ENCODE assay signal across 25 cellular contexts in the genomic region with DNA sequence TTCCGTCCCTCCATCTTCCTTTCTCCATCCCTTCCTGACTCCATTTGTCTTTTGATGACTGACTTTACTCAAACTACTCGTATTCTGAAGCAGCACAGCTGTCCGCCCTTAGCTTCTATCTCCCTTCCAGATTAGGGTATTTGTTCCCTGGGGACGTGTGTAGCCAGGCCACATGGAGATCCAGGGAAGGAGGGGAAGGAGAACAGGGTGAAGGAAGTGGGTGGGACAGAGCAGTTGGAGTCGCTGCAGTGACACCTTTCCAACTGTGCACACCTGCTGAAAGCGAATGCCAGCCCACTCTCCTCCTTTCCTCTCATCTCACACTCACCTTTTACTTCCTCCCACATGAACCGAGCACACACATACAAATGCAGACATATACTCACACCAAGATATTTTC.
DNase-seq lines count a peak whose midpoint lies in the region; ATAC-seq and TF ChIP-seq lines count a peak whose summit lies in the region.
"Had no signal": no experiment of that assay in that cellular context is flagged by ENCODE, and none has a peak within 500 bp of the region (broad histone marks: within the 10 kb centered on the region; RNA-seq: fewer than 3 reads in every experiment).

No MANE protein-coding gene starts in this region.

- DNase-seq in GM12865 (ENCODE audit: low read depth) (no peak), chondrocyte (ENCODE audit: low spot score) (no peak), nephron progenitor cell (no peak)
- DNase-seq in stimulated activated CD4-positive, alpha-beta T cell treated with anti-CD3 and anti-CD28 coated beads, Interleukin-15, amount 100 ng/mL, for 24 hours = no peak
- DNase-seq in activated effector memory CD4-positive, alpha-beta T cell treated with anti-CD3 and anti-CD28 coated beads, Interleukin-2, amount 50 U/mL, for 16 hours = no peak
- DNase-seq: activated CD8-positive, alpha-beta T cell treated with anti-CD3 and anti-CD28 coated beads for 36 hours; activated naive CD4-positive, alpha-beta T cell treated with anti-CD3 and anti-CD28 coated beads, Interleukin-2, amount 10 ng/mL, durations not matched to agents 7 days and 5 days; adrenal gland; body of pancreas; dorsolateral prefrontal cortex; GDM1; hippocampal formation; Kasumi-1; left colon; posterior cingulate gyrus; Right ventricle myocardium superior; stimulated activated CD4-positive, alpha-beta T cell treated with anti-CD3 and anti-CD28 coated beads, Interleukin-1b, Interleukin-23, amount 100 ng/mL, for 48 hours; stimulated activated naive CD8-positive, alpha-beta T cell treated with anti-CD3 and anti-CD28 coated beads, Interleukin-15, amount 100 ng/mL, for 72 hours had no signal

- no peaks in the 10 kb centered on the region for H3K36me3 Mint-ChIP-seq in chondrocyte (ENCODE audit: low read depth)
- H3K36me3 Mint-ChIP-seq in nephron progenitor cell (ENCODE audit: low read depth) = peaks cover 28% of the 10 kb centered on the region
- H3K36me3 Mint-ChIP-seq: activated naive CD4-positive, alpha-beta T cell treated with anti-CD3 and anti-CD28 coated beads, Interleukin-2, amount 10 ng/mL, durations not matched to agents 7 days and 5 days; memory B cell had no signal

- H3K4me1 Mint-ChIP-seq in chondrocyte (ENCODE audit: low read depth) (peaks cover 22% of the 10 kb centered on the region), nephron progenitor cell (peaks cover 10% of the 10 kb centered on the region)
- H3K4me1 Mint-ChIP-seq: activated naive CD4-positive, alpha-beta T cell treated with anti-CD3 and anti-CD28 coated beads, Interleukin-2, amount 10 ng/mL, durations not matched to agents 7 days and 5 days; memory B cell; stimulated activated naive CD8-positive, alpha-beta T cell treated with anti-CD3 and anti-CD28 coated beads, Interleukin-15, amount 100 ng/mL, for 72 hours had no signal

- no peaks in the 10 kb centered on the region for H3K27me3 ChIP-seq in HUES48 (ENCODE audit: control insufficient read depth, insufficient read depth, low read length)
- H3K27me3 ChIP-seq: adrenal gland; BLaER1 treated with 17β-estradiol and CSF1 and Interleukin-3, amounts not matched to agents 10 nM and 100 nM; body of pancreas; dorsolateral prefrontal cortex; right atrium auricular region had no signal

- TF ChIP-seq CTCF in GM12865 (IDR thresholded peaks at IDR 0.05; ENCODE audit: insufficient read depth, low read depth, low read length, missing control alignments) (no peak), chondrocyte (IDR thresholded peaks at IDR 0.05) (no peak), nephron progenitor cell (IDR thresholded peaks at IDR 0.05) (no peak)

- H3K9me3 ChIP-seq in HUES48 (ENCODE audit: control insufficient read depth, insufficient read depth, low read length) = peaks cover 6% of the 10 kb centered on the region
- H3K9me3 ChIP-seq: body of pancreas had no signal

- H3K27me3 Mint-ChIP-seq in chondrocyte (ENCODE audit: low read depth) (no peaks in the 10 kb centered on the region), nephron progenitor cell (ENCODE audit: low read depth, poor library complexity) (no peaks in the 10 kb centered on the region)
- H3K27me3 Mint-ChIP-seq: activated naive CD4-positive, alpha-beta T cell treated with anti-CD3 and anti-CD28 coated beads, Interleukin-2, amount 10 ng/mL, durations not matched to agents 7 days and 5 days; memory B cell; stimulated activated naive CD8-positive, alpha-beta T cell treated with anti-CD3 and anti-CD28 coated beads, Interleukin-15, amount 100 ng/mL, for 72 hours had no signal

- H3K9me3 Mint-ChIP-seq in chondrocyte (ENCODE audit: low read depth) (no peaks in the 10 kb centered on the region), nephron progenitor cell (peaks cover 13% of the 10 kb centered on the region)
- H3K9me3 Mint-ChIP-seq: activated CD8-positive, alpha-beta T cell treated with anti-CD3 and anti-CD28 coated beads for 36 hours; activated naive CD4-positive, alpha-beta T cell treated with anti-CD3 and anti-CD28 coated beads, Interleukin-2, amount 10 ng/mL, durations not matched to agents 7 days and 5 days; memory B cell; stimulated activated naive CD8-positive, alpha-beta T cell treated with anti-CD3 and anti-CD28 coated beads, Interleukin-15, amount 100 ng/mL, for 72 hours had no signal

- no peak for ATAC-seq in GM19467 (IDR thresholded peaks at IDR 0.05; ENCODE audit: unreplicated experiment)
- ATAC-seq: activated CD8-positive, alpha-beta T cell treated with anti-CD3 and anti-CD28 coated beads for 36 hours; body of pancreas; left colon; Panc1; stimulated activated naive CD8-positive, alpha-beta T cell treated with anti-CD3 and anti-CD28 coated beads, Interleukin-15, amount 100 ng/mL, for 72 hours had no signal

- peaks cover 18% of the 10 kb centered on the region for H3K4me1 ChIP-seq in HUES48 (ENCODE audit: control insufficient read depth, insufficient read depth, low read length)
- H3K4me1 ChIP-seq: adrenal gland, body of pancreas, right atrium auricular region had no signal

- H3K4me3 Mint-ChIP-seq in chondrocyte (ENCODE audit: unreplicated experiment) = no peak overlapping the region
- no peak overlapping the region for H3K4me3 Mint-ChIP-seq in nephron progenitor cell
- H3K4me3 Mint-ChIP-seq: activated CD8-positive, alpha-beta T cell treated with anti-CD3 and anti-CD28 coated beads for 36 hours; activated naive CD4-positive, alpha-beta T cell treated with anti-CD3 and anti-CD28 coated beads, Interleukin-2, amount 10 ng/mL, durations not matched to agents 7 days and 5 days; memory B cell; stimulated activated naive CD8-positive, alpha-beta T cell treated with anti-CD3 and anti-CD28 coated beads, Interleukin-15, amount 100 ng/mL, for 72 hours had no signal

- peak overlapping the region; percentile 69 for H3K27ac Mint-ChIP-seq in chondrocyte (ENCODE audit: unreplicated experiment)
- peak overlapping the region; percentile 82 for H3K27ac Mint-ChIP-seq in nephron progenitor cell
- H3K27ac Mint-ChIP-seq: activated CD8-positive, alpha-beta T cell treated with anti-CD3 and anti-CD28 coated beads for 36 hours; activated naive CD4-positive, alpha-beta T cell treated with anti-CD3 and anti-CD28 coated beads, Interleukin-2, amount 10 ng/mL, durations not matched to agents 7 days and 5 days; memory B cell had no signal

- 0 out of 2 replicates have a peak, but pooled peaks cover 3% of the 10 kb centered on the region for H3K36me3 ChIP-seq in HUES48 (ENCODE audit: control insufficient read depth, insufficient read depth, low read length)
- H3K36me3 ChIP-seq: adrenal gland; BLaER1 treated with 17β-estradiol and CSF1 and Interleukin-3, amounts not matched to agents 10 nM and 100 nM; right atrium auricular region had no signal

- peak overlapping the region; percentile 5; the same call in 1 of the 2 replicates for H3K4me3 ChIP-seq in GM12865 (ENCODE audit: low read depth, low read length)
- no peak overlapping the region for H3K4me3 ChIP-seq in HUES48 (ENCODE audit: low read depth, low read length)
- H3K4me3 ChIP-seq: adrenal gland; BLaER1 treated with 17β-estradiol and CSF1 and Interleukin-3, amounts not matched to agents 10 nM and 100 nM; body of pancreas; dorsolateral prefrontal cortex; right atrium auricular region; smooth muscle cell had no signal

- no peak overlapping the region for H3K27ac ChIP-seq in HUES48 (ENCODE audit: low read depth, low read length)
- H3K27ac ChIP-seq: adrenal gland; BLaER1 treated with 17β-estradiol and CSF1 and Interleukin-3, amounts not matched to agents 10 nM and 100 nM; body of pancreas; dorsolateral prefrontal cortex; right atrium auricular region had no signal

- peak overlapping the region; percentile 19; the same call in 1 of the 2 replicates for H3K9ac ChIP-seq in HUES48 (ENCODE audit: low read depth, low read length)
- H3K9ac ChIP-seq: BLaER1 treated with 17β-estradiol and CSF1 and Interleukin-3, amounts not matched to agents 10 nM and 100 nM had no signal
